18 cellular contexts compared by ENCODE assay signal in the genomic region with DNA sequence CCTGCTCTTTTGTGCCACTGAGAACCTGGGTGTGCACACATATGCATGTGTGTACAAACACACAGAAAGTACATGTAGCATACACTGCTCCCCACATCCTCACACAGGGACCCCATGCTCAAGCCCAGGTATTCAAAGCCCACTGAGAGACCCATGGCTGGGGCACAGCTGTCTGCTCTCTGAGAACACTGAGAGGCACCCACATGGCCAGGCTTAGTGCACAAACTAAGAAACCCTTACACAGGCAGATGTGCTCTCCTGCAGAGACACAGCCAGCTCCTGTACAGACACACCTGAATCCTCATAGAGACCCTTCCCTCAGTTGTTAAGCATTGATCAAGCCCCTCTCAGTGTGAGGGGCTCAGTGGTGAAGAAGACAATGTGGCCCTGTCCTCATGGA.
A peak's percentile ranks its signal among the peaks of the same experiment; 100 is the strongest.
DNase-seq lines count a peak whose midpoint lies in the region; ATAC-seq and TF ChIP-seq lines count a peak whose summit lies in the region.
"Had no signal": no experiment of that assay in that cellular context is flagged by ENCODE, and none has a peak within 500 bp of the region (broad histone marks: within the 10 kb centered on the region; RNA-seq: fewer than 3 reads in every experiment).

No MANE protein-coding gene starts in this region.

- no peaks in the 10 kb centered on the region for H3K36me3 Mint-ChIP-seq in activated naive CD4-positive, alpha-beta T cell treated with anti-CD3 and anti-CD28 coated beads, Interleukin-2, amount 10 ng/mL, durations not matched to agents 7 days and 5 days
- H3K36me3 Mint-ChIP-seq in glutamatergic neuron (ENCODE audit: unreplicated experiment): peaks cover 12% of the 10 kb centered on the region
- H3K36me3 Mint-ChIP-seq: CD14-positive monocyte had no signal

- H3K9me3 Mint-ChIP-seq in activated naive CD4-positive, alpha-beta T cell treated with anti-CD3 and anti-CD28 coated beads, Interleukin-2, amount 10 ng/mL, durations not matched to agents 7 days and 5 days: no peaks in the 10 kb centered on the region
- H3K9me3 Mint-ChIP-seq in glutamatergic neuron (ENCODE audit: unreplicated experiment): peaks cover 6% of the 10 kb centered on the region

- DNase-seq in activated naive CD4-positive, alpha-beta T cell treated with anti-CD3 and anti-CD28 coated beads, Interleukin-2, amount 10 ng/mL, durations not matched to agents 7 days and 5 days: peak; percentile 1
- no peak for DNase-seq in activated naive CD4-positive, alpha-beta T cell treated with anti-CD3 and anti-CD28 coated beads, Interleukin-2, amount 50 U/mL, for 16 hours
- DNase-seq in glutamatergic neuron: no peak
- peak; percentile 24 for DNase-seq in posterior vena cava (ENCODE audit: low spot score)
- peak; percentile 26 for DNase-seq in ureter (ENCODE audit: low spot score)
- DNase-seq in hypothalamus (lab: John Stamatoyannopoulos, UW): no peak
- DNase-seq: MG63, NCI-H1694 treated with DMSO at 0.1 percent for 48 hours, NCI-H2081 treated with DMSO at 0.1 percent for 48 hours, NCI-H2171 treated with DMSO at 0.1 percent for 48 hours, NCI-H446, NCI-H526, SHP77 treated with DMSO at 0.1 percent for 48 hours had no signal

- peaks cover 4% of the 10 kb centered on the region for H3K27me3 Mint-ChIP-seq in activated naive CD4-positive, alpha-beta T cell treated with anti-CD3 and anti-CD28 coated beads, Interleukin-2, amount 10 ng/mL, durations not matched to agents 7 days and 5 days
- H3K27me3 Mint-ChIP-seq in glutamatergic neuron (ENCODE audit: unreplicated experiment): peaks cover 22% of the 10 kb centered on the region

- H3K4me1 Mint-ChIP-seq in activated naive CD4-positive, alpha-beta T cell treated with anti-CD3 and anti-CD28 coated beads, Interleukin-2, amount 10 ng/mL, durations not matched to agents 7 days and 5 days: no peaks in the 10 kb centered on the region
- H3K4me1 Mint-ChIP-seq in glutamatergic neuron (ENCODE audit: low read depth, unreplicated experiment): peaks cover 21% of the 10 kb centered on the region
- H3K4me1 Mint-ChIP-seq: B cell, CD14-positive monocyte had no signal

- CTCF ChIA-PET in activated naive CD4-positive, alpha-beta T cell treated with anti-CD3 and anti-CD28 coated beads, Interleukin-2, amount 10 ng/mL, durations not matched to agents 7 days and 5 days (lab: Charles Lee): no interaction called here

- no peak overlapping the region for H3K4me3 Mint-ChIP-seq in activated naive CD4-positive, alpha-beta T cell treated with anti-CD3 and anti-CD28 coated beads, Interleukin-2, amount 10 ng/mL, durations not matched to agents 7 days and 5 days
- H3K4me3 Mint-ChIP-seq in glutamatergic neuron (ENCODE audit: unreplicated experiment): peak overlapping the region; percentile 61
- H3K4me3 Mint-ChIP-seq: B cell, CD14-positive monocyte had no signal

- H3K27ac Mint-ChIP-seq in activated naive CD4-positive, alpha-beta T cell treated with anti-CD3 and anti-CD28 coated beads, Interleukin-2, amount 10 ng/mL, durations not matched to agents 7 days and 5 days: no peak overlapping the region
- no peak overlapping the region for H3K27ac Mint-ChIP-seq in glutamatergic neuron (ENCODE audit: unreplicated experiment)
- H3K27ac Mint-ChIP-seq: B cell, CD14-positive monocyte had no signal

- intact Hi-C loops in posterior vena cava (cut with DNase I): no loop called here

- no peak for ATAC-seq in HG03095 (IDR thresholded peaks at IDR 0.05; ENCODE audit: unreplicated experiment)
- ATAC-seq: A549, K562 had no signal

- no peak for TF ChIP-seq CTCF in glutamatergic neuron (IDR thresholded peaks at IDR 0.05; ENCODE audit: partially characterized antibody, unreplicated experiment)

Comparison
In these comparisons a context has a peak if more than half of its experiments do, and no peak if none do; other contexts are left out.
1. DNase-seq: peak in activated naive CD4-positive, alpha-beta T cell treated with anti-CD3 and anti-CD28 coated beads, Interleukin-2, amount 10 ng/mL, durations not matched to agents 7 days and 5 days (single experiment), posterior vena cava (single experiment) and ureter (single experiment); none in activated naive CD4-positive, alpha-beta T cell treated with anti-CD3 and anti-CD28 coated beads, Interleukin-2, amount 50 U/mL, for 16 hours (single experiment), glutamatergic neuron (single experiment) and hypothalamus (0 of 51).